In genomic region chr16:67842509-67843342, GRCh38 we compare ENCODE assay signal across 7 cellular contexts. TPM values are rescaled to one million over a fixed set of nuclear protein-coding genes. Genes with fewer than 3 reads are reported as not detected.
A peak's percentile ranks its signal among the peaks of the same experiment; 100 is the strongest.
DNase-seq lines count a peak whose midpoint lies in the region; ATAC-seq and TF ChIP-seq lines count a peak whose summit lies in the region.

No MANE protein-coding gene starts in this region.

- no peak overlapping the region for H3K23ac ChIP-seq in mesendoderm (ENCODE audit: low read length)

- H3K27ac ChIP-seq in HCT116 (ENCODE audit: low read depth, low read length) (peak overlapping the region; percentile 96), mesendoderm (ENCODE audit: low read depth, low read length) (peak overlapping the region; percentile 98)
- H3K27ac ChIP-seq in effector memory CD4-positive, alpha-beta T cell (ENCODE audit: insufficient read depth, low read length, poor library complexity, severe bottlenecking), result peak overlapping the region; percentile 95

- H3K79me2 ChIP-seq in HCT116 (ENCODE audit: insufficient read depth, low read length) (peaks cover 27% of the 10 kb centered on the region), mesendoderm (ENCODE audit: control insufficient read depth, insufficient read depth, low read length) (peaks cover 30% of the 10 kb centered on the region)

- peaks cover 16 to 46% of the 10 kb centered on the region in 2 experiments for H3K4me1 ChIP-seq in HCT116 (ENCODE audit: control insufficient read depth in 1 of 2, insufficient read depth in 2 of 2, low read length in 2 of 2)
- H3K4me1 ChIP-seq in effector memory CD4-positive, alpha-beta T cell (ENCODE audit: control insufficient read depth, insufficient read depth, low read length, poor library complexity, severe bottlenecking), result peaks cover 45% of the 10 kb centered on the region
- H3K4me1 ChIP-seq in mesendoderm (ENCODE audit: control insufficient read depth, low read depth, low read length), result peaks cover 14% of the 10 kb centered on the region

- no peaks in the 10 kb centered on the region for H3K9me3 ChIP-seq in HCT116 (ENCODE audit: control insufficient read depth in 1 of 2, insufficient read depth in 1 of 2, low read depth in 1 of 2, low read length in 2 of 2)
- no peaks in the 10 kb centered on the region for H3K9me3 ChIP-seq in effector memory CD4-positive, alpha-beta T cell (ENCODE audit: control insufficient read depth, low read length)

- no peaks in the 10 kb centered on the region for H4K20me1 ChIP-seq in HCT116 (ENCODE audit: insufficient read depth)

- peak overlapping the region; percentile 59 for H2BK5ac ChIP-seq in mesendoderm (ENCODE audit: low read length)

- no peaks in the 10 kb centered on the region for H3K9me2 ChIP-seq in HCT116 (ENCODE audit: insufficient read depth)

- no peak overlapping the region for H2AFZ ChIP-seq in HCT116 (ENCODE audit: low read depth, low read length, poor library complexity, severe bottlenecking)

- H3K27me3 ChIP-seq in HCT116 (ENCODE audit: insufficient read depth, low read length) (no peaks in the 10 kb centered on the region), mesendoderm (ENCODE audit: insufficient read depth, low read length, poor library complexity) (no peaks in the 10 kb centered on the region)
- H3K27me3 ChIP-seq in effector memory CD4-positive, alpha-beta T cell (replicated peaks; ENCODE audit: control insufficient read depth, insufficient read depth, low read length, poor library complexity, severe bottlenecking), result no peaks in the 10 kb centered on the region

- peak overlapping the region; percentile 19 for H3K18ac ChIP-seq in mesendoderm (ENCODE audit: low read length)

- H3K4me3 ChIP-seq in HCT116 (replicated peaks in 1 of 2; ENCODE audit: low read depth in 1 of 2, low read length in 2 of 2) (peak overlapping the region; percentile 65 to 69), mesendoderm (ENCODE audit: low read length) (peak overlapping the region; percentile 95)
- peak overlapping the region; percentile 86 for H3K4me3 ChIP-seq in effector memory CD4-positive, alpha-beta T cell (ENCODE audit: insufficient read depth, low read depth, low read length, poor library complexity, severe bottlenecking)

- peaks cover 16% of the 10 kb centered on the region for H3K79me1 ChIP-seq in mesendoderm (ENCODE audit: low read length)

- H3K9me3 Mint-ChIP-seq in activated CD8-positive, alpha-beta T cell treated with anti-CD3 and anti-CD28 coated beads for 36 hours, result no peaks in the 10 kb centered on the region

- peak; percentile 15; the same call in 1 of the 2 replicates for ATAC-seq in HCT116
- ATAC-seq in activated CD8-positive, alpha-beta T cell treated with anti-CD3 and anti-CD28 coated beads for 36 hours, result peak; percentile 10

- H3K4ac ChIP-seq in mesendoderm (ENCODE audit: low read depth, low read length), result no peak overlapping the region

- CTCF ChIA-PET in HCT116 (lab: Charles Lee), result no interaction called here
- CTCF ChIA-PET in activated CD8-positive, alpha-beta T cell treated with anti-CD3 and anti-CD28 coated beads for 36 hours (lab: Charles Lee), result interaction anchor here (1.4 to 4.1 kb wide), 4 partner anchors 13 to 99 kb away, joined by 4 to 30 read pairs (median 10); no protein-coding TSS in a partner anchor

- H3K27ac Mint-ChIP-seq in activated CD8-positive, alpha-beta T cell treated with anti-CD3 and anti-CD28 coated beads for 36 hours, result peak overlapping the region; percentile 95

- H3K4me2 ChIP-seq in HCT116 (ENCODE audit: low read length) (peak overlapping the region; percentile 90), mesendoderm (ENCODE audit: low read length) (peak overlapping the region; percentile 49)

- peaks cover 18% of the 10 kb centered on the region for H3K36me3 Mint-ChIP-seq in activated CD8-positive, alpha-beta T cell treated with anti-CD3 and anti-CD28 coated beads for 36 hours (ENCODE audit: low read depth)

- H3K36me3 ChIP-seq in HCT116 (ENCODE audit: control insufficient read depth in 1 of 2, insufficient read depth in 2 of 2, low read length in 2 of 2) (no peaks in the 10 kb centered on the region), mesendoderm (ENCODE audit: control insufficient read depth, insufficient read depth, low read length) (no peaks in the 10 kb centered on the region)
- no peaks in the 10 kb centered on the region for H3K36me3 ChIP-seq in effector memory CD4-positive, alpha-beta T cell (ENCODE audit: control insufficient read depth, insufficient read depth, low read length)

- no peak overlapping the region for H2BK15ac ChIP-seq in mesendoderm (replicated peaks; ENCODE audit: low read depth)

- intact Hi-C loops in HCT116 (cut with micrococcal nuclease), result no loop called here
- intact Hi-C loops in activated CD8-positive, alpha-beta T cell treated with anti-CD3 and anti-CD28 coated beads for 36 hours (cut with micrococcal nuclease), result loop anchor here (5.0 kb wide), 1 partner anchor 35 kb away; the partner anchor contains the start of genes RANBP10 and TSNAXIP1

- peak overlapping the region; percentile 97 for H3K4me3 Mint-ChIP-seq in activated CD8-positive, alpha-beta T cell treated with anti-CD3 and anti-CD28 coated beads for 36 hours

- peaks cover 30% of the 10 kb centered on the region for H3K4me1 Mint-ChIP-seq in activated CD8-positive, alpha-beta T cell treated with anti-CD3 and anti-CD28 coated beads for 36 hours (ENCODE audit: low read depth)

- DNase-seq in HCT116 (ENCODE audit: low read depth, low spot score) (no peak), NCI-H1092 treated with DMSO at 0.1 percent for 48 hours (lab: John Stamatoyannopoulos, UW) (peak; percentile 55), mesendoderm (peak; percentile 84)
- DNase-seq in activated CD8-positive, alpha-beta T cell treated with anti-CD3 and anti-CD28 coated beads for 36 hours, result peak; percentile 74
- DNase-seq in effector memory CD4-positive, alpha-beta T cell, result peak; percentile 37 to 66 (median 56)
- peak; percentile 39 to 47 for DNase-seq in stimulated activated CD8-positive, alpha-beta memory T cell treated with anti-CD3 and anti-CD28 coated beads, Interleukin-15, amount 100 ng/mL, for 48 hours (ENCODE audit: low read depth in 2 of 2)

- no peak overlapping the region for H4K5ac ChIP-seq in mesendoderm (ENCODE audit: low read length)

- H4K8ac ChIP-seq in mesendoderm (ENCODE audit: low read depth, low read length), result no peak overlapping the region

- RAD21 ChIA-PET in HCT116 (lab: Charles Lee; ENCODE audit: low non-redundant PET in 1 of 2, low total read pairs in 2 of 2, uncharacterized antibody in 2 of 2, unreplicated experiment in 2 of 2), result no interaction called here

- no TSS peak for BruUV-seq in HCT116 (replicated peaks; lab: Mats Ljungman, UMichigan)

- H3K27me3 Mint-ChIP-seq in activated CD8-positive, alpha-beta T cell treated with anti-CD3 and anti-CD28 coated beads for 36 hours, result no peaks in the 10 kb centered on the region

- H3K56ac ChIP-seq in mesendoderm (ENCODE audit: low read length), result peak overlapping the region; percentile 100

- no peak overlapping the region for H2AK5ac ChIP-seq in mesendoderm (ENCODE audit: low read length)

- TF ChIP-seq RAD21 in HCT116 (IDR thresholded peaks at IDR 0.05; ENCODE audit: low read depth), result no peak

- no peak for TF ChIP-seq POLR2A in HCT116 (IDR thresholded peaks at IDR 0.05; ENCODE audit: borderline replicate concordance, extremely low read depth, insufficient read depth, insufficient read length)

- H3K9ac ChIP-seq in HCT116 (ENCODE audit: low read length) (peak overlapping the region; percentile 69), mesendoderm (ENCODE audit: low read length) (peak overlapping the region; percentile 98)

- no CpG with 5 or more reads among the region's 67 CpGs for WGBS in mesendoderm (ENCODE audit: extremely low coverage, insufficient coverage, low lambda C conversion rate)

- H2BK120ac ChIP-seq in mesendoderm (ENCODE audit: low read depth, low read length), result no peak overlapping the region

- POLR2A ChIA-PET in HCT116 (lab: Charles Lee), result interaction anchor here (0.9 kb wide), 1 partner anchor 36 kb away, joined by 3 read pairs; the partner anchor contains the start of genes RANBP10 and TSNAXIP1
- POLR2A ChIA-PET in activated CD8-positive, alpha-beta T cell treated with anti-CD3 and anti-CD28 coated beads for 36 hours (lab: Charles Lee), result interaction anchor here (0.7 to 1.3 kb wide), 5 partner anchors 9 to 88 kb away, joined by 3 to 6 read pairs (median 4); partner anchors contain the start of genes RANBP10 and TSNAXIP1

- TF ChIP-seq CTCF in GM12873 (IDR thresholded peaks at IDR 0.05; ENCODE audit: insufficient read depth, low read depth, low read length, missing control alignments) (peak; percentile 56), HCT116 (IDR thresholded peaks at IDR 0.05 in 2 of 3, conservative IDR thresholded peaks at IDR 0.05 in 1 of 3; ENCODE audit: borderline replicate concordance in 1 of 3, insufficient read depth in 1 of 3, low read depth in 2 of 3, low read length in 2 of 3) (no peak)
- no peak for TF ChIP-seq CTCF in activated CD8-positive, alpha-beta T cell treated with anti-CD3 and anti-CD28 coated beads for 36 hours (IDR thresholded peaks at IDR 0.05)

TF ChIP-seq in HCT116, 20 proteins besides CTCF, POLR2A, EP300 and RAD21 (continues in another document):
- TF ChIP-seq ATF3 (IDR thresholded peaks at IDR 0.05), result no peak

RNA-seq across cellular contexts. Expression of gene THAP11, which starts 0.6 kb away (rescaled TPM):
- 25.4 TPM for total RNA-seq in HCT116 (2021; ENCODE audit: unreplicated experiment)
- 21.6 and 22.6 TPM in 2 replicates for polyA plus RNA-seq in HCT116 (2012)
- total RNA-seq in activated CD8-positive, alpha-beta T cell treated with anti-CD3 and anti-CD28 coated beads for 36 hours, result 10 to 100 TPM; 40.6 to 40.7 TPM
- 26.9 TPM for polyA plus RNA-seq in mesendoderm (2013, experiment 1 of 2)
- polyA plus RNA-seq in mesendoderm (2013, experiment 2 of 2), result 26.7 TPM

RNA-seq across cellular contexts. Expression of gene NUTF2, which starts 4.0 kb away (rescaled TPM):
- total RNA-seq in HCT116 (2021; ENCODE audit: unreplicated experiment), result 145 TPM
- 163 and 200 TPM in 2 replicates for polyA plus RNA-seq in HCT116 (2012)
- total RNA-seq in activated CD8-positive, alpha-beta T cell treated with anti-CD3 and anti-CD28 coated beads for 36 hours, result 100 to 1,000 TPM; 152 to 157 TPM
- 370 TPM for polyA plus RNA-seq in mesendoderm (2013, experiment 1 of 2)
- 358 TPM for polyA plus RNA-seq in mesendoderm (2013, experiment 2 of 2)

RNA-seq across cellular contexts. Expression of gene CENPT, which starts 4.8 kb away (rescaled TPM):
- 40.5 TPM for total RNA-seq in HCT116 (2021; ENCODE audit: unreplicated experiment)
- 41.6 and 46.0 TPM in 2 replicates for polyA plus RNA-seq in HCT116 (2012)
- total RNA-seq in activated CD8-positive, alpha-beta T cell treated with anti-CD3 and anti-CD28 coated beads for 36 hours, result 10 to 100 TPM; 40.4 to 42.2 TPM
- polyA plus RNA-seq in mesendoderm (2013, experiment 1 of 2), result 33.6 TPM
- 33.5 TPM for polyA plus RNA-seq in mesendoderm (2013, experiment 2 of 2)

RNA-seq across cellular contexts. Expression of gene EDC4, which starts 30.1 kb away (rescaled TPM):
- total RNA-seq in HCT116 (2021; ENCODE audit: unreplicated experiment), result 100 TPM
- 83.4 and 101 TPM in 2 replicates for polyA plus RNA-seq in HCT116 (2012)
- total RNA-seq in activated CD8-positive, alpha-beta T cell treated with anti-CD3 and anti-CD28 coated beads for 36 hours, result 10 to 100 TPM; 78.7 to 90.9 TPM
- 39.1 TPM for polyA plus RNA-seq in mesendoderm (2013, experiment 1 of 2)
- polyA plus RNA-seq in mesendoderm (2013, experiment 2 of 2), result 39.3 TPM

RNA-seq across cellular contexts. Expression of gene TSNAXIP1, which starts 36.0 kb away (rescaled TPM):
- 1.2 TPM for total RNA-seq in HCT116 (2021; ENCODE audit: unreplicated experiment)
- polyA plus RNA-seq in HCT116 (2012), result 0.91 and 1.1 TPM in 2 replicates
- total RNA-seq in activated CD8-positive, alpha-beta T cell treated with anti-CD3 and anti-CD28 coated beads for 36 hours, result under 1 TPM; 0.40 to 0.47 TPM
- 0.37 TPM for polyA plus RNA-seq in mesendoderm (2013, experiment 1 of 2)
- 0.38 TPM for polyA plus RNA-seq in mesendoderm (2013, experiment 2 of 2)
